Comparison of ENCODE assay signal across 9 cellular contexts in the genomic region with DNA sequence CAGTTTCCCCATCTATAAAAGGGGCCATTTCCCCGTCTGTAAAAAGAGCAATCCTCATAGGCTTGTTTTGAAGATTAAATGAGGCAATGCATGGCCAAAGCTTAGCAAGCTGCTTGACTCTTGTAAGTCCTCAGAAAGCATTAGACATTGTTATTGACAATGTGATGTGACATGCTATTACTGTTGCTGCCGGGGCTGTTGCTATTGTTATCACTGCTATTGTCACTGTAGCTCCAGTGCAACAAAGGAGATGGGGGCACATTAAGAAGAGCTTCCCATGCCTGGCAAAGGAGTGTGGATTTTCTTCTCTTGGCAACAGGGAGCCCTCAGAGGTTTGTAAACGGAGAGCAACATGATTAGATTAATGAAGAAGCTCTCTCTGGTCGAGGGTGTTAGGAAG. TPM values are rescaled to one million over a fixed set of nuclear protein-coding genes. Genes with fewer than 3 reads are reported as not detected.
DNase-seq lines count a peak whose midpoint lies in the region; ATAC-seq, FAIRE-seq and TF ChIP-seq lines count a peak whose summit lies in the region.
"Had no signal": no experiment of that assay in that cellular context is flagged by ENCODE, and none has a peak within 500 bp of the region (broad histone marks: within the 10 kb centered on the region; RNA-seq: fewer than 3 reads in every experiment).

No MANE protein-coding gene starts in this region.

- no peak for FAIRE-seq in pancreas (lab: Jason Lieb, UNC)

- CTCF ChIA-PET in activated naive CD4-positive, alpha-beta T cell treated with anti-CD3 and anti-CD28 coated beads, Interleukin-2, amount 10 ng/mL, durations not matched to agents 7 days and 5 days (lab: Charles Lee) = interaction anchor here (0.7 to 3.3 kb wide), 24 partner anchors 9 to 244 kb away, joined by 3 to 33 read pairs (median 4); partner anchors contain the start of gene PPP1R16B

- no peak for DNase-seq in activated naive CD4-positive, alpha-beta T cell treated with anti-CD3 and anti-CD28 coated beads, Interleukin-2, amount 10 ng/mL, durations not matched to agents 7 days and 5 days
- DNase-seq in activated naive CD4-positive, alpha-beta T cell (lab: John Stamatoyannopoulos, UW) = no peak
- DNase-seq in NCI-H345 treated with DMSO at 0.1 percent for 48 hours (lab: John Stamatoyannopoulos, UW; ENCODE audit: unreplicated experiment) = peak; percentile 77
- DNase-seq in stimulated activated naive CD8-positive, alpha-beta T cell treated with anti-CD3 and anti-CD28 coated beads, Interleukin-15, amount 100 ng/mL, for 72 hours = no peak
- DNase-seq in NCI-H524 treated with DMSO at 0.1 percent for 48 hours (lab: John Stamatoyannopoulos, UW) = no peak
- no peak for DNase-seq in pancreas
- DNase-seq in NCI-H1105 treated with DMSO at 0.1 percent for 48 hours (lab: John Stamatoyannopoulos, UW) = no peak

- H3K4me1 ChIP-seq in pancreas = peaks cover 0 to 3% (median 0%) of the 10 kb centered on the region in 3 donors

- H3K4me1 Mint-ChIP-seq in activated naive CD4-positive, alpha-beta T cell treated with anti-CD3 and anti-CD28 coated beads, Interleukin-2, amount 10 ng/mL, durations not matched to agents 7 days and 5 days = peaks cover 32% of the 10 kb centered on the region
- peaks cover 64% of the 10 kb centered on the region for H3K4me1 Mint-ChIP-seq in stimulated activated naive CD8-positive, alpha-beta T cell treated with anti-CD3 and anti-CD28 coated beads, Interleukin-15, amount 100 ng/mL, for 72 hours

- no peaks in the 10 kb centered on the region for H3K9me3 ChIP-seq in pancreas
- H3K9me3 ChIP-seq: heart right ventricle had no signal

- H3K27ac ChIP-seq in cingulate gyrus (ENCODE audit: low read depth, low read length) (peak overlapping the region; percentile 91), pancreas (no peak overlapping the region)

- WGBS in pancreas, 2 donors = 25 to 26% methylated on average over 4 of the region's 4 CpGs

- TF ChIP-seq CTCF in pancreas (IDR thresholded peaks at IDR 0.05) = no peak

- H3K27me3 Mint-ChIP-seq in activated naive CD4-positive, alpha-beta T cell treated with anti-CD3 and anti-CD28 coated beads, Interleukin-2, amount 10 ng/mL, durations not matched to agents 7 days and 5 days = no peaks in the 10 kb centered on the region
- H3K27me3 Mint-ChIP-seq in stimulated activated naive CD8-positive, alpha-beta T cell treated with anti-CD3 and anti-CD28 coated beads, Interleukin-15, amount 100 ng/mL, for 72 hours = no peaks in the 10 kb centered on the region

- ATAC-seq in stimulated activated naive CD8-positive, alpha-beta T cell treated with anti-CD3 and anti-CD28 coated beads, Interleukin-15, amount 100 ng/mL, for 72 hours = peak; percentile 41
- ATAC-seq in pancreas = no peak

- H3K36me3 Mint-ChIP-seq in activated naive CD4-positive, alpha-beta T cell treated with anti-CD3 and anti-CD28 coated beads, Interleukin-2, amount 10 ng/mL, durations not matched to agents 7 days and 5 days = peaks cover 41% of the 10 kb centered on the region

- no peak overlapping the region for H3K4me3 ChIP-seq in pancreas
- H3K4me3 ChIP-seq: heart right ventricle had no signal

- intact Hi-C loops in pancreas (cut with DNase I) = loop anchor here in 1 of 3 donors (10.0 kb wide), 1 partner anchor 248 kb away; no protein-coding TSS in a partner anchor

- no peaks in the 10 kb centered on the region for H3K36me3 ChIP-seq in pancreas

- no peaks in the 10 kb centered on the region for H3K27me3 ChIP-seq in pancreas

- H3K4me3 Mint-ChIP-seq in activated naive CD4-positive, alpha-beta T cell treated with anti-CD3 and anti-CD28 coated beads, Interleukin-2, amount 10 ng/mL, durations not matched to agents 7 days and 5 days = peak overlapping the region; percentile 3
- peak overlapping the region; percentile 72 to 79 for H3K4me3 Mint-ChIP-seq in stimulated activated naive CD8-positive, alpha-beta T cell treated with anti-CD3 and anti-CD28 coated beads, Interleukin-15, amount 100 ng/mL, for 72 hours

- H3K27ac Mint-ChIP-seq in activated naive CD4-positive, alpha-beta T cell treated with anti-CD3 and anti-CD28 coated beads, Interleukin-2, amount 10 ng/mL, durations not matched to agents 7 days and 5 days = peak overlapping the region; percentile 73
- peak overlapping the region; percentile 88 to 93 for H3K27ac Mint-ChIP-seq in stimulated activated naive CD8-positive, alpha-beta T cell treated with anti-CD3 and anti-CD28 coated beads, Interleukin-15, amount 100 ng/mL, for 72 hours

- no peaks in the 10 kb centered on the region for H3K9me3 Mint-ChIP-seq in activated naive CD4-positive, alpha-beta T cell treated with anti-CD3 and anti-CD28 coated beads, Interleukin-2, amount 10 ng/mL, durations not matched to agents 7 days and 5 days
- no peaks in the 10 kb centered on the region for H3K9me3 Mint-ChIP-seq in stimulated activated naive CD8-positive, alpha-beta T cell treated with anti-CD3 and anti-CD28 coated beads, Interleukin-15, amount 100 ng/mL, for 72 hours

RNA-seq across cellular contexts. Expression of gene FAM83D, which starts 33.2 kb away (rescaled TPM):
- total RNA-seq in pancreas = under 1 TPM in 5 of 6 donors, not detected in 1; 0.06 to 0.34 (median 0.22) TPM
- polyA plus RNA-seq in pancreas = under 1 TPM; 0.12 to 0.38 TPM
